In the genomic region with DNA sequence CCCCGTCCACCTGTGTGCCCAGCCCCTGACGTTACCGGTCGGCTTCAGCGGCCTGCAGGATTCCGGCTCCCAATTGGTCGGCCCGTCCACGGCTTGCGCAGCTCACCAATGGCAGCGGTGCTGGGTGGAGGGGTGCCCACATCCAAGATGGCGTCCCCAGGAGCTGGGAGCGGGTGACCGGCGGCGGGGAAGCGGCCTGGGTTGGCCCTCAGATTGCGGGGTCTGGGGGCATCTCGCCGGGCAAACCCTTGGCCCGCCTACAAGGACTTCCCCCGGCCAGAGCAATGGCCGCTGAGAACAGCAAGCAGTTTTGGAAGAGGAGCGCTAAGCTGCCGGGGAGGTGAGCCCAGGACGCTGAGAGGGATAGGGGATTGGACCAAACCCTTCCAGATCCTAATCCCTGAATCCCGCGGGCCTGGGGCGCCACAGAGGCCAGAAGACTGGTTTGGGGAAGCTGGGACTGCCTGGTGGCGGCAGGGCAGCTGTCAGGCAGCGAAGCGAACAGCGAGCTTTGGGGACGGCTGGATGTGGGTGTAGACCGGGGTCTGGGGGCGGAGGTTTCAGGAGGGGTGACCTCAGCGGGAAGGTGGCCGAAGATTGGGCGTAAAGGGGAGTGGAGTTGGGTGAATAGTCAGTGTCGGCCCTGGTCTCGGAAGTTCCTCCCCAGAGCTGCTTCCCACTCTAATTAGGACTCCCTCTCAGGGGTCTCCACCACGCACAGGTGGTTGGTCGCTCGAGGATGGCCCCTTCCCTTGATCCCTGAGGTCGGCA, we compare ENCODE assay signal across 8 cellular contexts. TPM values are rescaled to one million over a fixed set of nuclear protein-coding genes. Genes with fewer than 3 reads are reported as not detected.
DNase-seq lines count a peak whose midpoint lies in the region; ATAC-seq and TF ChIP-seq lines count a peak whose summit lies in the region.

A gene with protein sequence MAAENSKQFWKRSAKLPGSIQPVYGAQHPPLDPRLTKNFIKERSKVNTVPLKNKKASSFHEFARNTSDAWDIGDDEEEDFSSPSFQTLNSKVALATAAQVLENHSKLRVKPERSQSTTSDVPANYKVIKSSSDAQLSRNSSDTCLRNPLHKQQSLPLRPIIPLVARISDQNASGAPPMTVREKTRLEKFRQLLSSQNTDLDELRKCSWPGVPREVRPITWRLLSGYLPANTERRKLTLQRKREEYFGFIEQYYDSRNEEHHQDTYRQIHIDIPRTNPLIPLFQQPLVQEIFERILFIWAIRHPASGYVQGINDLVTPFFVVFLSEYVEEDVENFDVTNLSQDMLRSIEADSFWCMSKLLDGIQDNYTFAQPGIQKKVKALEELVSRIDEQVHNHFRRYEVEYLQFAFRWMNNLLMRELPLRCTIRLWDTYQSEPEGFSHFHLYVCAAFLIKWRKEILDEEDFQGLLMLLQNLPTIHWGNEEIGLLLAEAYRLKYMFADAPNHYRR (plus strand): TSS at position 139 of the 771 bp plus-strand sequence. CDS start 146 bp downstream, at position 285.
Gene TMEM217 (minus strand): TSS at position 511 of the 771 bp plus-strand sequence. CDS start 39,114 bp downstream, outside the sequence.

- H3K4me2 ChIP-seq in MM.1S (ENCODE audit: low read depth, low read length) (peak within 1 kb of the TSS; percentile 78), neural cell (ENCODE audit: low read length) (peak within 1 kb of the TSS; percentile 56)

- no peaks in the 10 kb centered on the region for H3K27me3 Mint-ChIP-seq in stimulated activated naive CD8-positive, alpha-beta T cell treated with anti-CD3 and anti-CD28 coated beads, Interleukin-15, amount 100 ng/mL, for 72 hours

- H3K9ac ChIP-seq in MM.1S (ENCODE audit: low read length): peak within 1 kb of the TSS; percentile 96
- H3K9ac ChIP-seq in neural cell (ENCODE audit: low read length): peak within 1 kb of the TSS; percentile 86

- peak within 1 kb of the TSS; percentile 98 to 99 for H3K4me3 Mint-ChIP-seq in stimulated activated naive CD8-positive, alpha-beta T cell treated with anti-CD3 and anti-CD28 coated beads, Interleukin-15, amount 100 ng/mL, for 72 hours

- H3K4me1 Mint-ChIP-seq in stimulated activated naive CD8-positive, alpha-beta T cell treated with anti-CD3 and anti-CD28 coated beads, Interleukin-15, amount 100 ng/mL, for 72 hours: peaks cover 67% of the 10 kb centered on the region

- ATAC-seq in stimulated activated naive CD8-positive, alpha-beta T cell treated with anti-CD3 and anti-CD28 coated beads, Interleukin-15, amount 100 ng/mL, for 72 hours: peak; percentile 98

- H3F3A ChIP-seq in MM.1S (ENCODE audit: insufficient read depth, low read length): peaks cover 11% of the 10 kb centered on the region
- H3F3A ChIP-seq in neural cell (ENCODE audit: insufficient read depth, low read length, poor library complexity, severe bottlenecking): no peaks in the 10 kb centered on the region

- H3K79me2 ChIP-seq in MM.1S (ENCODE audit: low read length) (peaks cover 36% of the 10 kb centered on the region), neural cell (replicated peaks; ENCODE audit: insufficient read depth, low read length) (peaks cover 8% of the 10 kb centered on the region)

- TF ChIP-seq EP300 in neural cell (conservative IDR thresholded peaks at IDR 0.05; ENCODE audit: poor library complexity, severe bottlenecking): peak; percentile 36

- H2AFZ ChIP-seq in MM.1S (ENCODE audit: low read length): peak within 1 kb of the TSS; percentile 99
- peak within 1 kb of the TSS; percentile 99 for H2AFZ ChIP-seq in neural cell (ENCODE audit: low read depth, low read length)

- H3K4me1 ChIP-seq in MM.1S (ENCODE audit: low read length): peaks cover 23% of the 10 kb centered on the region

- no peaks in the 10 kb centered on the region for H3K36me3 ChIP-seq in MM.1S (replicated peaks; ENCODE audit: insufficient read depth, low read length)
- H3K36me3 ChIP-seq in neural cell (ENCODE audit: insufficient read depth, low read length): no peaks in the 10 kb centered on the region

- no peaks in the 10 kb centered on the region for H3K9me2 ChIP-seq in MM.1S (replicated peaks; ENCODE audit: insufficient read depth, low read length)
- H3K9me2 ChIP-seq in neural cell (ENCODE audit: insufficient read depth, low read length): no peaks in the 10 kb centered on the region

- H3K27ac ChIP-seq in MM.1S (ENCODE audit: low read length): peak within 1 kb of the TSS; percentile 38; the same call in 1 of the 2 replicates
- H3K27ac ChIP-seq in neural cell (ENCODE audit: low read length): peak within 1 kb of the TSS; percentile 72

- DNase-seq in G401 (ENCODE audit: low spot score) (peak; percentile 97), HCEC 1CT (peak; percentile 91), MM.1S (peak; percentile 96), SHP77 treated with DMSO at 0.1 percent for 48 hours (lab: John Stamatoyannopoulos, UW) (peak; percentile 86), activated gamma-delta T cell treated with Interleukin-2 at 50 U/mL for 16 hours (peak; percentile 94), fibroblast of the conjunctiva (ENCODE audit: low read depth) (peak; percentile 88)
- peak; percentile 93 to 96 for DNase-seq in stimulated activated naive CD8-positive, alpha-beta T cell treated with anti-CD3 and anti-CD28 coated beads, Interleukin-15, amount 100 ng/mL, for 72 hours

- H3K9me3 Mint-ChIP-seq in stimulated activated naive CD8-positive, alpha-beta T cell treated with anti-CD3 and anti-CD28 coated beads, Interleukin-15, amount 100 ng/mL, for 72 hours: no peaks in the 10 kb centered on the region

- no peaks in the 10 kb centered on the region for H3K27me3 ChIP-seq in MM.1S (replicated peaks; ENCODE audit: insufficient read depth, low read length)
- no peaks in the 10 kb centered on the region for H3K27me3 ChIP-seq in neural cell (ENCODE audit: insufficient read depth, low read depth, low read length)

- no peaks in the 10 kb centered on the region for H3K9me3 ChIP-seq in MM.1S (replicated peaks; ENCODE audit: insufficient read depth, low read length)
- no peaks in the 10 kb centered on the region for H3K9me3 ChIP-seq in neural cell (ENCODE audit: low read length)

- peak within 1 kb of the TSS; percentile 99 to 100 for H3K27ac Mint-ChIP-seq in stimulated activated naive CD8-positive, alpha-beta T cell treated with anti-CD3 and anti-CD28 coated beads, Interleukin-15, amount 100 ng/mL, for 72 hours

- TF ChIP-seq CTCF in MM.1S (IDR thresholded peaks at IDR 0.05; ENCODE audit: low read length) (no peak), neural cell (IDR thresholded peaks at IDR 0.05; ENCODE audit: poor library complexity, severe bottlenecking) (no peak)

- TF ChIP-seq RAD21 in neural cell (conservative IDR thresholded peaks at IDR 0.05): no peak

- H3K4me3 ChIP-seq in MM.1S (ENCODE audit: low read length): peak within 1 kb of the TSS; percentile 100
- H3K4me3 ChIP-seq in neural cell (ENCODE audit: low read length): peak within 1 kb of the TSS; percentile 90

- H4K20me1 ChIP-seq in MM.1S (ENCODE audit: insufficient read depth, low read length): no peaks in the 10 kb centered on the region
- no peaks in the 10 kb centered on the region for H4K20me1 ChIP-seq in neural cell (ENCODE audit: insufficient read depth)

- in situ Hi-C loops in G401 (cut with HindIII; ENCODE audit: low sequenced_read_pairs): no loop called here

TF ChIP-seq in neural cell, 6 proteins besides CTCF, POLR2A, EP300 and RAD21:
- TF ChIP-seq MXI1 (conservative IDR thresholded peaks at IDR 0.05; ENCODE audit: poor library complexity, severe bottlenecking) (peak; percentile 55), REST (IDR thresholded peaks at IDR 0.05; ENCODE audit: borderline replicate concordance) (peak; percentile 60), EZH2 (IDR thresholded peaks at IDR 0.05; ENCODE audit: borderline replicate concordance, insufficient read depth, low read length, poor library complexity, severe bottlenecking) (no peak), POLR2AphosphoS5 (IDR thresholded peaks at IDR 0.05) (peak; percentile 90), TAF1 (IDR thresholded peaks at IDR 0.05; ENCODE audit: low read depth) (peak; percentile 91), SMC3 (conservative IDR thresholded peaks at IDR 0.05; ENCODE audit: poor library complexity) (no peak)
TF ChIP-seq in neural cell: peak in this region for 4.

RNA-seq across cellular contexts. Expression of the first gene that starts in this region (rescaled TPM):
- total RNA-seq in G401 (2014; rRNA removed; shearing (Covaris generic)): 6.7 and 12.0 TPM in 2 replicates
- 9.9 and 10.6 TPM in 2 replicates for polyA plus RNA-seq in neural cell
- 12.2 and 13.2 TPM in 2 replicates for polyA minus RNA-seq in neural cell

RNA-seq across cellular contexts. Expression of gene TMEM217, which starts in this region (rescaled TPM):
- 1.2 and 1.4 TPM in 2 replicates for total RNA-seq in G401 (2014; rRNA removed; shearing (Covaris generic))
- 0.32 TPM in 1 of 2 replicates, not detected in the other for polyA plus RNA-seq in neural cell
- 0.46 and 0.97 TPM in 2 replicates for polyA minus RNA-seq in neural cell

Comparison
In these comparisons a context has a peak if more than half of its experiments do, and no peak if none do; other contexts are left out.
1. Peak in every context shown above with its lines: DNase-seq, ATAC-seq, H3K4me3 ChIP-seq and H3K27ac ChIP-seq.